14 cellular contexts compared by ENCODE assay signal in genomic region chr14:38880643-38881567, GRCh38.
"Had no signal": no experiment of that assay in that cellular context is flagged by ENCODE, and none has a peak within 500 bp of the region (broad histone marks: within the 10 kb centered on the region; RNA-seq: fewer than 3 reads in every experiment).

No MANE protein-coding gene starts in this region.

- H3K4me3 ChIP-seq: transverse colon had no signal

- ATAC-seq: effector memory CD8-positive, alpha-beta T cell; left lobe of liver; natural killer cell treated with Interleukin-12 subunit alpha and Interleukin-12 subunit beta and Interleukin-15 and Interleukin-18, amount 100 ng/mL, for 72 hours; T-helper 17 cell had no signal

- FAIRE-seq: islet of Langerhans had no signal

- H3K27ac ChIP-seq: transverse colon had no signal

- H3K9me3 ChIP-seq: transverse colon had no signal

- H3K27me3 ChIP-seq: transverse colon had no signal

- H3K36me3 ChIP-seq: transverse colon had no signal

- DNase-seq: activated B cell treated with CpG ODN at 0.5 μM for 24 hours; activated CD4-positive, alpha-beta T cell treated with anti-CD3 and anti-CD28 coated beads, Interleukin-2, amount 10 ng/mL, durations not matched to agents 24 days and 14 days; activated CD8-positive, alpha-beta memory T cell treated with anti-CD3 and anti-CD28 coated beads, Interleukin-2, amount 50 U/mL, for 48 hours; activated gamma-delta T cell treated with Interleukin-2 at 50 U/mL for 16 hours; amniotic stem cell; effector memory CD8-positive, alpha-beta T cell; retina; stimulated activated CD4-positive, alpha-beta T cell treated with anti-CD3 and anti-CD28 coated beads, Interleukin-2, amount 100 ng/mL, for 48 hours; stimulated activated naive CD4-positive, alpha-beta T cell; T-helper 17 cell; transverse colon had no signal
